ENCODE assay signal across 8 cellular contexts in the genomic region with DNA sequence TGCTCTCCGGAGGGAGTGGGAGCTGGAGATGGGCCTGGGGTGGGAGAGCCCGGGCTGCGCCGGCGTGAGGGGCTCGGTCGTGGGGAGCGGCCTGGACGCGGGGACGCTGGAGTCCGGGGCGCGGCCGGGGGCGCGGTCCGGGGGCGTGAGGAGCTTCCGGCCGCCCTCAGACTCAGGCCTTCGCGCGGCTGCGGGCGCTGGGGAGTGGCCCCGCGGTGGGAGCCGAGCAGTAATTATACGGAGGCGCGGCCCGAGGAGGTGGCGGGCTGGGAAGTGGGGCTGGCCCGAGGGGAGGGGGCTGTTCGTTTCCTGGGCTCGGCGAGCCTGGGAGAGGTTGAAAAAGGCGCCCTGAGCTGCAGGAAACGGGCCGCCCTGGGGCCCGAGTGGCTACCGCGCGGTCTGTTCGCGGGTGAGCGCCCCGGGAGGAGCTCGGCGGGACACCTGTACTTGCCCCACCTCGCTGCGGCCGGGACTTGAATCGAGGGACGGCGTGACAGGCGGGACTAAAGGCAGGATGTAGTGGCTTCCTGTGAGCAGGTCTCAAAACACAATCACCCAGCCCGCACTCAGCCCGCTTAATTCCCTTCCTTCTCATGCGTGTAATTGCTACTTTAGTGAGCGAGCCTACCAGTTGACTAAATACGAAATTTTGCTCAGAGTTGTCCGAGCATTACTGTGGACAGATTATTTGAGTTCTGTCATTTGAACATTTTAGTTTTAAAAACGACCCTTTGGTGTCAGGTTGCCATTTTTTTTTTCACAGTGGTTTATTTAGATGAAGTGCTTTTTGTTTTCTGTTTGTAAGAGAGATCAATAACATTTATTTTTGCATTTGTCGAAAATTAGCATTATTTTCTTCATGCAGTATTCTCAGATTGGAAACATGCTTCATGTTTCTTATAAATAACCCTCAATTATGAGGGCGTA.
A peak's percentile ranks its signal among the peaks of the same experiment; 100 is the strongest.
DNase-seq lines count a peak whose midpoint lies in the region; ATAC-seq and TF ChIP-seq lines count a peak whose summit lies in the region.

No MANE protein-coding gene starts in this region.

- peak overlapping the region; percentile 80 for H3K27ac ChIP-seq in cingulate gyrus (ENCODE audit: low read depth, low read length)

- peak; percentile 42 for TF ChIP-seq POLR2A in GM19193 (IDR thresholded peaks at IDR 0.05; ENCODE audit: extremely low read depth, insufficient read depth, insufficient read length)

- DNase-seq in AML-193 (lab: John Stamatoyannopoulos, UW) (peak; percentile 65 to 72), NCI-H446 treated with DMSO at 0.1 percent for 48 hours (lab: John Stamatoyannopoulos, UW) (peak; percentile 33), left kidney (ENCODE audit: low read depth, low spot score) (peak; percentile 93)
- peak; percentile 57 to 73 for DNase-seq in activated CD4-positive, alpha-beta T cell treated with anti-CD3 and anti-CD28 coated beads for 24 hours (ENCODE audit: low read depth in 2 of 2)
- peak; percentile 73 to 76 for DNase-seq in stimulated activated CD4-positive, alpha-beta T cell treated with anti-CD3 and anti-CD28 coated beads, Interleukin-2, amount 100 ng/mL, for 48 hours

- ATAC-seq in HG03354 (IDR thresholded peaks at IDR 0.05; ENCODE audit: poor library complexity, severe bottlenecking, unreplicated experiment): peak; percentile 87

Comparison
In these comparisons a context has a peak if more than half of its experiments do, and no peak if none do; other contexts are left out.
1. Peak in every context shown above with its lines: DNase-seq, ATAC-seq and H3K27ac ChIP-seq.
2. DNase-seq: peak in every context shown above with its lines; median percentile 93 in left kidney; 74 in stimulated activated CD4-positive, alpha-beta T cell treated with anti-CD3 and anti-CD28 coated beads, Interleukin-2, amount 100 ng/mL, for 48 hours; 68 in AML-193; 65 in activated CD4-positive, alpha-beta T cell treated with anti-CD3 and anti-CD28 coated beads for 24 hours; 33 in NCI-H446 treated with DMSO at 0.1 percent for 48 hours.